ENCODE assay signal across 1 cellular context in genomic region chr9:114134827-114135396, GRCh38.
TF ChIP-seq lines count a peak whose summit lies in the region.

No MANE protein-coding gene starts in this region.

TF ChIP-seq in A549, 52 proteins besides CTCF, POLR2A, EP300 and RAD21 (continued from another document):
- TF ChIP-seq BCL3 (IDR thresholded peaks at IDR 0.05), result no peak
